ENCODE assay signal across 1 cellular context in the genomic region with DNA sequence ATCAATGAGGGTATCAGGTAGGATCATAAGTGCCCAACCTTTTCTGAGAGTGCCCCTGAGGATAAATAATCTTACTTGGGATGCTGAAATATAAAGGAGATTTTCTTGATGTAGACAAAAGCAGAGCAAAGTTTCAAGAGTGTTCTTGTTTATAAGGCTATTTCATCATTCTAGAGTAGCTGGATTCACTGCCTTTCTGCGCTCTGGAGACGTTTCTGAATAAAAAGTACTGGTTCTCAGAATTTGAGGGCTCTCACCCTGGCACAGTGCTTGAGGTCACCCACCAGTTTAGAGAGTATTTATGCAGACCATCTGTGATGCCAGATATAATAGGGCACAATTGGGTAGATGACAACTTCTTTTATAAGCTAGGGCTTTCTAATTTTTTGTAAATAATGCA.
TF ChIP-seq lines count a peak whose summit lies in the region.

No MANE protein-coding gene starts in this region.

TF ChIP-seq in HCT116, 20 proteins besides CTCF, POLR2A, EP300 and RAD21 (continued from another document):
- TF ChIP-seq, protein P1, sequence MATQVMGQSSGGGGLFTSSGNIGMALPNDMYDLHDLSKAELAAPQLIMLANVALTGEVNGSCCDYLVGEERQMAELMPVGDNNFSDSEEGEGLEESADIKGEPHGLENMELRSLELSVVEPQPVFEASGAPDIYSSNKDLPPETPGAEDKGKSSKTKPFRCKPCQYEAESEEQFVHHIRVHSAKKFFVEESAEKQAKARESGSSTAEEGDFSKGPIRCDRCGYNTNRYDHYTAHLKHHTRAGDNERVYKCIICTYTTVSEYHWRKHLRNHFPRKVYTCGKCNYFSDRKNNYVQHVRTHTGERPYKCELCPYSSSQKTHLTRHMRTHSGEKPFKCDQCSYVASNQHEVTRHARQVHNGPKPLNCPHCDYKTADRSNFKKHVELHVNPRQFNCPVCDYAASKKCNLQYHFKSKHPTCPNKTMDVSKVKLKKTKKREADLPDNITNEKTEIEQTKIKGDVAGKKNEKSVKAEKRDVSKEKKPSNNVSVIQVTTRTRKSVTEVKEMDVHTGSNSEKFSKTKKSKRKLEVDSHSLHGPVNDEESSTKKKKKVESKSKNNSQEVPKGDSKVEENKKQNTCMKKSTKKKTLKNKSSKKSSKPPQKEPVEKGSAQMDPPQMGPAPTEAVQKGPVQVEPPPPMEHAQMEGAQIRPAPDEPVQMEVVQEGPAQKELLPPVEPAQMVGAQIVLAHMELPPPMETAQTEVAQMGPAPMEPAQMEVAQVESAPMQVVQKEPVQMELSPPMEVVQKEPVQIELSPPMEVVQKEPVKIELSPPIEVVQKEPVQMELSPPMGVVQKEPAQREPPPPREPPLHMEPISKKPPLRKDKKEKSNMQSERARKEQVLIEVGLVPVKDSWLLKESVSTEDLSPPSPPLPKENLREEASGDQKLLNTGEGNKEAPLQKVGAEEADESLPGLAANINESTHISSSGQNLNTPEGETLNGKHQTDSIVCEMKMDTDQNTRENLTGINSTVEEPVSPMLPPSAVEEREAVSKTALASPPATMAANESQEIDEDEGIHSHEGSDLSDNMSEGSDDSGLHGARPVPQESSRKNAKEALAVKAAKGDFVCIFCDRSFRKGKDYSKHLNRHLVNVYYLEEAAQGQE (IDR thresholded peaks at IDR 0.05; ENCODE audit: low read depth): no peak
- TF ChIP-seq CBX3 (IDR thresholded peaks at IDR 0.05; ENCODE audit: low read depth): no peak
- no peak for TF ChIP-seq SP1 (IDR thresholded peaks at IDR 0.05; ENCODE audit: low read depth)
- no peak for TF ChIP-seq YY1 (IDR thresholded peaks at IDR 0.05; ENCODE audit: extremely low read depth, insufficient replicate concordance, low read depth, low read length)
